Comparison of ENCODE assay signal across 8 cellular contexts in genomic region chr9:76458903-76459690, GRCh38. TPM values are rescaled to one million over a fixed set of nuclear protein-coding genes. Genes with fewer than 3 reads are reported as not detected.
A peak's percentile ranks its signal among the peaks of the same experiment; 100 is the strongest.
DNase-seq lines count a peak whose midpoint lies in the region; ATAC-seq and TF ChIP-seq lines count a peak whose summit lies in the region.

GCNT1 (plus strand) TSS chr9:76459182; CDS start chr9:76502382, 43,200 bp downstream.

- H3K27ac ChIP-seq in HUES64 (ENCODE audit: low read depth, low read length): no peak within 1 kb of the TSS
- no peak within 1 kb of the TSS for H3K27ac ChIP-seq in OCI-LY3 (ENCODE audit: low read length)

- TF ChIP-seq CTCF in OCI-LY3 (IDR thresholded peaks at IDR 0.05; ENCODE audit: low read depth, low read length): peak; percentile 62
- peak; percentile 43 for TF ChIP-seq CTCF in epithelial cell of proximal tubule (conservative IDR thresholded peaks at IDR 0.05; ENCODE audit: low read depth, low read length)

- peak; percentile 40 for DNase-seq in DMS 273 treated with DMSO at 0.1 percent for 48 hours (lab: John Stamatoyannopoulos, UW)
- DNase-seq in activated T-cell treated with anti-CD3 and anti-CD28 coated beads for 4 hours: peak; percentile 90
- DNase-seq in epithelial cell of proximal tubule (ENCODE audit: low read depth): no peak
- peak; percentile 82 to 87 for DNase-seq in stimulated activated CD8-positive, alpha-beta memory T cell treated with anti-CD3 and anti-CD28 coated beads, Interleukin-7, amount 100 ng/mL, for 1 hour (ENCODE audit: low read depth in 2 of 2)

- H3K9me3 ChIP-seq in HUES64 (ENCODE audit: insufficient read depth, low read depth, low read length): no peaks in the 10 kb centered on the region
- H3K9me3 ChIP-seq in OCI-LY3 (ENCODE audit: insufficient read depth, low read length): no peaks in the 10 kb centered on the region
- H3K9me3 ChIP-seq in mucosa of stomach (ENCODE audit: control insufficient read depth, low read length): no peaks in the 10 kb centered on the region

- 2% methylated on average over 65 of the region's 65 CpGs for WGBS in HUES64

- H3K9ac ChIP-seq in HUES64 (ENCODE audit: low read depth, low read length) (peak within 1 kb of the TSS; percentile 63), OCI-LY3 (ENCODE audit: low read length) (peak within 1 kb of the TSS; percentile 44), mucosa of stomach (ENCODE audit: low read length) (peak within 1 kb of the TSS; percentile 99)

- peak; percentile 92 for ATAC-seq in GM21515 (IDR thresholded peaks at IDR 0.05; ENCODE audit: unreplicated experiment)

- peak within 1 kb of the TSS; percentile 72 for H2AFZ ChIP-seq in OCI-LY3 (ENCODE audit: low read depth, low read length)

- H3K4me2 ChIP-seq in OCI-LY3 (ENCODE audit: low read length): peak within 1 kb of the TSS; percentile 89

- H3K36me3 ChIP-seq in HUES64 (ENCODE audit: insufficient read depth, low read length) (no peaks in the 10 kb centered on the region), OCI-LY3 (replicated peaks; ENCODE audit: low read depth, low read length) (no peaks in the 10 kb centered on the region), mucosa of stomach (ENCODE audit: control insufficient read depth, insufficient read depth, low read length) (no peaks in the 10 kb centered on the region)

- H4K20me1 ChIP-seq in OCI-LY3 (ENCODE audit: insufficient read depth, low read length): no peaks in the 10 kb centered on the region

- H3K79me2 ChIP-seq in OCI-LY3 (ENCODE audit: low read length): no peaks in the 10 kb centered on the region

- H3K4me3 ChIP-seq in HUES64 (ENCODE audit: low read length) (peak within 1 kb of the TSS; percentile 92), OCI-LY3 (ENCODE audit: low read length) (peak within 1 kb of the TSS; percentile 85), epithelial cell of proximal tubule (ENCODE audit: low read depth, low read length) (peak within 1 kb of the TSS; percentile 89), mucosa of stomach (ENCODE audit: low read length) (peak within 1 kb of the TSS; percentile 89)

- H3K4me1 ChIP-seq in HUES64 (ENCODE audit: insufficient read depth, low read length) (peaks cover 17% of the 10 kb centered on the region), OCI-LY3 (ENCODE audit: low read length) (peaks cover 27% of the 10 kb centered on the region), mucosa of stomach (ENCODE audit: control insufficient read depth, insufficient read depth, low read length) (peaks cover 21% of the 10 kb centered on the region)

- H3K27me3 ChIP-seq in HUES64 (ENCODE audit: insufficient read depth, low read length) (peaks cover 8% of the 10 kb centered on the region), OCI-LY3 (ENCODE audit: low read depth, low read length) (peaks cover 59% of the 10 kb centered on the region), mucosa of stomach (ENCODE audit: control insufficient read depth, insufficient read depth, low read length) (no peaks in the 10 kb centered on the region)

RNA-seq across cellular contexts. Expression of gene GCNT1, which starts in this region (rescaled TPM):
- 6.1 TPM for polyA plus RNA-seq in HUES64 (2013, experiment 1 of 2)
- polyA plus RNA-seq in HUES64 (2013, experiment 2 of 2): 7.9 TPM
- 7.7 and 9.9 TPM in 2 replicates for total RNA-seq in epithelial cell of proximal tubule

Comparison
In these comparisons a context has a peak if more than half of its experiments do, and no peak if none do; other contexts are left out.
1. H3K9ac ChIP-seq: peak in every context shown above with its lines; median percentile 99 in mucosa of stomach; 63 in HUES64; 44 in OCI-LY3.